21 cellular contexts compared by ENCODE assay signal in the genomic region with DNA sequence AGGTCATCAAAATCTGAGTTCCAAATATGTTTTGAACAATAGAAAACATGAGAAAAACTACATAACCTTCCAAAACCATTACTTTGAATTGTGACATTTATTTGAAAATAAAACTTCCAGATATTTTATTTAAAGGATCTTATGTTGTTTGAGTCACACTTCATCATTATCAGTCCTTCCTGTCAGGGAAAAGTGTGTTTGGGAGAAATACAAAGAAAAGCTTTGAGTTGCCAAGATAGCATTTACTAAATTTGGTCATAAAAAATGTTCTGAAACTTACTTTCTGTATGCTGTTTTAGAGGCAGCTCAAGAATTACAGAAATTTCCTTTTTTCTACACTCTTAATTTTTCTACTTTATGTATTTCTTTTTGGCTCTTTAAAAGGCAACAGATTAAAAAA.
"Had no signal": no experiment of that assay in that cellular context is flagged by ENCODE, and none has a peak within 500 bp of the region (broad histone marks: within the 10 kb centered on the region; RNA-seq: fewer than 3 reads in every experiment).

No MANE protein-coding gene starts in this region.

- H3K4me3 ChIP-seq: colonic mucosa, dorsolateral prefrontal cortex, esophagus muscularis mucosa, gastrocnemius medialis, heart right ventricle, left lung, lower lobe of right lung, mucosa of descending colon had no signal

- H3K27ac ChIP-seq: colonic mucosa, dorsolateral prefrontal cortex, esophagus muscularis mucosa, foreskin keratinocyte, gastrocnemius medialis, heart right ventricle, left lung, lower lobe of right lung had no signal

- H3K9me3 ChIP-seq: colonic mucosa, esophagus muscularis mucosa, gastrocnemius medialis, heart right ventricle, left lung, lower lobe of right lung, mucosa of descending colon had no signal

- H3K36me3 ChIP-seq: colonic mucosa, esophagus muscularis mucosa, gastrocnemius medialis, heart right ventricle, left lung, lower lobe of right lung had no signal

- H3K36me3 Mint-ChIP-seq: mesothelial cell of epicardium, naive B cell had no signal

- H3K9me3 Mint-ChIP-seq: mesothelial cell of epicardium, naive B cell had no signal

- H3K4me1 ChIP-seq: colonic mucosa, foreskin keratinocyte, left lung, lower lobe of right lung had no signal

- H3K4me1 Mint-ChIP-seq: naive B cell had no signal

- DNase-seq: colonic mucosa; cortex of kidney; dermis blood vessel endothelial cell; dorsolateral prefrontal cortex; effector CD4-positive, alpha-beta T cell; effector memory CD4-positive, alpha-beta T cell; foreskin keratinocyte; gastrocnemius medialis; glutamatergic neuron; head of caudate nucleus; heart right ventricle; hippocampal formation; left cardiac atrium; left lung; left ventricle myocardium superior; lower lobe of right lung; mesenchymal stem cell; mucosa of descending colon; naive B cell had no signal

- ATAC-seq: foreskin keratinocyte, gastrocnemius medialis, heart right ventricle, left cardiac atrium, left lung, left ventricle myocardium superior, lower lobe of right lung, mucosa of descending colon had no signal

- H3K27ac Mint-ChIP-seq: mesothelial cell of epicardium, naive B cell had no signal

- H3K27me3 ChIP-seq: colonic mucosa, esophagus muscularis mucosa, foreskin keratinocyte, gastrocnemius medialis, left lung had no signal

- H3K4me3 Mint-ChIP-seq: mesothelial cell of epicardium, naive B cell had no signal
